Comparison of ENCODE assay signal across 2 cellular contexts in the genomic region with DNA sequence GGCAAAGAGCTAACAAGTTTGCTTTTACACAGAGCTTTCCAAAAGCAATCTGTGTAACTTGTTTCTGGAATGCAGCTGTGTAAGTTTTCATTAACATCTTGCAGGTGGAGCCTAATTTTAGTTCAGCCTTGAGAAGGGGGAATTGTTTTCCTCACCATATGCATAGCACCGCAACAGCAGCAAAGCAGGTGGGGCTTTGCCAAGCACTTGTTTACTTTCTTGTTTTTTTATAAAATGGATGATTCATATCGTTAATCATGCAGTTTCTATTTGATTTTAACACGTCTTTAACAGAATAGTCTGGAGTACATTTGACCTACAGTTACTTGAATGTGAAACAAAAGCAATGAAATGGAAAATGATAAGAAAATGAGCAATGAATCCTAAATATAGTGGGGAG.
TF ChIP-seq lines count a peak whose summit lies in the region.

No MANE protein-coding gene starts in this region.

TF ChIP-seq in HEK293, 187 proteins besides CTCF, POLR2A, EP300 and RAD21 (continued from another document):
- TF ChIP-seq, protein P1, sequence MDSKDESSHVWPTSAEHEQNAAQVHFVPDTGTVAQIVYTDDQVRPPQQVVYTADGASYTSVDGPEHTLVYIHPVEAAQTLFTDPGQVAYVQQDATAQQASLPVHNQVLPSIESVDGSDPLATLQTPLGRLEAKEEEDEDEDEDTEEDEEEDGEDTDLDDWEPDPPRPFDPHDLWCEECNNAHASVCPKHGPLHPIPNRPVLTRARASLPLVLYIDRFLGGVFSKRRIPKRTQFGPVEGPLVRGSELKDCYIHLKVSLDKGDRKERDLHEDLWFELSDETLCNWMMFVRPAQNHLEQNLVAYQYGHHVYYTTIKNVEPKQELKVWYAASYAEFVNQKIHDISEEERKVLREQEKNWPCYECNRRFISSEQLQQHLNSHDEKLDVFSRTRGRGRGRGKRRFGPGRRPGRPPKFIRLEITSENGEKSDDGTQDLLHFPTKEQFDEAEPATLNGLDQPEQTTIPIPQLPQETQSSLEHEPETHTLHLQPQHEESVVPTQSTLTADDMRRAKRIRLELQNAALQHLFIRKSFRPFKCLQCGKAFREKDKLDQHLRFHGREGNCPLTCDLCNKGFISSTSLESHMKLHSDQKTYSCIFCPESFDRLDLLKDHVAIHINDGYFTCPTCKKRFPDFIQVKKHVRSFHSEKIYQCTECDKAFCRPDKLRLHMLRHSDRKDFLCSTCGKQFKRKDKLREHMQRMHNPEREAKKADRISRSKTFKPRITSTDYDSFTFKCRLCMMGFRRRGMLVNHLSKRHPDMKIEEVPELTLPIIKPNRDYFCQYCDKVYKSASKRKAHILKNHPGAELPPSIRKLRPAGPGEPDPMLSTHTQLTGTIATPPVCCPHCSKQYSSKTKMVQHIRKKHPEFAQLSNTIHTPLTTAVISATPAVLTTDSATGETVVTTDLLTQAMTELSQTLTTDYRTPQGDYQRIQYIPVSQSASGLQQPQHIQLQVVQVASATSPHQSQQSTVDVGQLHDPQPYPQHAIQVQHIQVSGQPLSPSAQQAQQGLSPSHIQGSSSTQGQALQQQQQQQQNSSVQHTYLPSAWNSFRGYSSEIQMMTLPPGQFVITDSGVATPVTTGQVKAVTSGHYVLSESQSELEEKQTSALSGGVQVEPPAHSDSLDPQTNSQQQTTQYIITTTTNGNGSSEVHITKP (tag by site-specific recombination; IDR thresholded peaks at IDR 0.05): peak; percentile 48; the same call in 1 of the 2 replicates

TF ChIP-seq in SK-N-SH, 30 proteins besides CTCF, POLR2A, EP300 and RAD21 (continued from another document):
- TF ChIP-seq TCF12 (IDR thresholded peaks at IDR 0.05): no peak
- no peak for TF ChIP-seq FOXM1 (IDR thresholded peaks at IDR 0.05; ENCODE audit: low read depth)
- no peak for TF ChIP-seq GABPA (IDR thresholded peaks at IDR 0.05; ENCODE audit: low read depth)
- TF ChIP-seq, protein P2, sequence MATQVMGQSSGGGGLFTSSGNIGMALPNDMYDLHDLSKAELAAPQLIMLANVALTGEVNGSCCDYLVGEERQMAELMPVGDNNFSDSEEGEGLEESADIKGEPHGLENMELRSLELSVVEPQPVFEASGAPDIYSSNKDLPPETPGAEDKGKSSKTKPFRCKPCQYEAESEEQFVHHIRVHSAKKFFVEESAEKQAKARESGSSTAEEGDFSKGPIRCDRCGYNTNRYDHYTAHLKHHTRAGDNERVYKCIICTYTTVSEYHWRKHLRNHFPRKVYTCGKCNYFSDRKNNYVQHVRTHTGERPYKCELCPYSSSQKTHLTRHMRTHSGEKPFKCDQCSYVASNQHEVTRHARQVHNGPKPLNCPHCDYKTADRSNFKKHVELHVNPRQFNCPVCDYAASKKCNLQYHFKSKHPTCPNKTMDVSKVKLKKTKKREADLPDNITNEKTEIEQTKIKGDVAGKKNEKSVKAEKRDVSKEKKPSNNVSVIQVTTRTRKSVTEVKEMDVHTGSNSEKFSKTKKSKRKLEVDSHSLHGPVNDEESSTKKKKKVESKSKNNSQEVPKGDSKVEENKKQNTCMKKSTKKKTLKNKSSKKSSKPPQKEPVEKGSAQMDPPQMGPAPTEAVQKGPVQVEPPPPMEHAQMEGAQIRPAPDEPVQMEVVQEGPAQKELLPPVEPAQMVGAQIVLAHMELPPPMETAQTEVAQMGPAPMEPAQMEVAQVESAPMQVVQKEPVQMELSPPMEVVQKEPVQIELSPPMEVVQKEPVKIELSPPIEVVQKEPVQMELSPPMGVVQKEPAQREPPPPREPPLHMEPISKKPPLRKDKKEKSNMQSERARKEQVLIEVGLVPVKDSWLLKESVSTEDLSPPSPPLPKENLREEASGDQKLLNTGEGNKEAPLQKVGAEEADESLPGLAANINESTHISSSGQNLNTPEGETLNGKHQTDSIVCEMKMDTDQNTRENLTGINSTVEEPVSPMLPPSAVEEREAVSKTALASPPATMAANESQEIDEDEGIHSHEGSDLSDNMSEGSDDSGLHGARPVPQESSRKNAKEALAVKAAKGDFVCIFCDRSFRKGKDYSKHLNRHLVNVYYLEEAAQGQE (IDR thresholded peaks at IDR 0.05; ENCODE audit: low read depth, low read length): no peak
- TF ChIP-seq POLR2AphosphoS5 (IDR thresholded peaks at IDR 0.05; ENCODE audit: low read depth, low read length): no peak
- TF ChIP-seq GATA2 (CRISPR knock-in tag; IDR thresholded peaks at IDR 0.05): no peak
- no peak for TF ChIP-seq RXRA (IDR thresholded peaks at IDR 0.05; ENCODE audit: borderline replicate concordance, low read depth)
- no peak for TF ChIP-seq YY1 (IDR thresholded peaks at IDR 0.05; ENCODE audit: low read depth)
- no peak for TF ChIP-seq MXI1 (IDR thresholded peaks at IDR 0.05; ENCODE audit: low read depth, low read length)
- TF ChIP-seq, protein P3, sequence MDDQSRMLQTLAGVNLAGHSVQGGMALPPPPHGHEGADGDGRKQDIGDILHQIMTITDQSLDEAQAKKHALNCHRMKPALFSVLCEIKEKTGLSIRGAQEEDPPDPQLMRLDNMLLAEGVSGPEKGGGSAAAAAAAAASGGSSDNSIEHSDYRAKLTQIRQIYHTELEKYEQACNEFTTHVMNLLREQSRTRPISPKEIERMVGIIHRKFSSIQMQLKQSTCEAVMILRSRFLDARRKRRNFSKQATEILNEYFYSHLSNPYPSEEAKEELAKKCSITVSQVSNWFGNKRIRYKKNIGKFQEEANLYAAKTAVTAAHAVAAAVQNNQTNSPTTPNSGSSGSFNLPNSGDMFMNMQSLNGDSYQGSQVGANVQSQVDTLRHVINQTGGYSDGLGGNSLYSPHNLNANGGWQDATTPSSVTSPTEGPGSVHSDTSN (IDR thresholded peaks at IDR 0.05): no peak
- TF ChIP-seq SIN3A (IDR thresholded peaks at IDR 0.05; ENCODE audit: borderline replicate concordance, low read depth, low read length): no peak
